21 cellular contexts compared by ENCODE assay signal in genomic region chr2:128390256-128390990, GRCh38.
DNase-seq lines count a peak whose midpoint lies in the region; ATAC-seq and TF ChIP-seq lines count a peak whose summit lies in the region.
"Had no signal": no experiment of that assay in that cellular context is flagged by ENCODE, and none has a peak within 500 bp of the region (broad histone marks: within the 10 kb centered on the region; RNA-seq: fewer than 3 reads in every experiment).

No MANE protein-coding gene starts in this region.

- peak overlapping the region; percentile 32 for H3K14ac ChIP-seq in trophoblast cell (ENCODE audit: low read length)

- H3K27me3 Mint-ChIP-seq in natural killer cell treated with Interleukin-12 subunit alpha and Interleukin-12 subunit beta and Interleukin-15 and Interleukin-18, amount 100 ng/mL, for 72 hours, result peaks cover 7% of the 10 kb centered on the region in 2 donors
- H3K27me3 Mint-ChIP-seq in natural killer cell (ENCODE audit: low read depth in 2 of 2), result peaks cover 0 to 4% of the 10 kb centered on the region in 2 donors
- H3K27me3 Mint-ChIP-seq: stimulated activated naive CD8-positive, alpha-beta T cell treated with anti-CD3 and anti-CD28 coated beads, Interleukin-15, Interleukin-2, amounts not matched to agents 100 ng/mL and 50 ng/mL, for 24 hours had no signal

- H3K9me3 Mint-ChIP-seq in natural killer cell treated with Interleukin-12 subunit alpha and Interleukin-12 subunit beta and Interleukin-15 and Interleukin-18, amount 100 ng/mL, for 72 hours, result no peaks in the 10 kb centered on the region
- H3K9me3 Mint-ChIP-seq in natural killer cell, result no peaks in the 10 kb centered on the region
- H3K9me3 Mint-ChIP-seq: stimulated activated naive CD8-positive, alpha-beta T cell treated with anti-CD3 and anti-CD28 coated beads, Interleukin-15, Interleukin-2, amounts not matched to agents 100 ng/mL and 50 ng/mL, for 24 hours had no signal

- H2AK5ac ChIP-seq in trophoblast cell (ENCODE audit: low read length), result peak overlapping the region; percentile 35

- no peak overlapping the region for H3K4me3 Mint-ChIP-seq in natural killer cell treated with Interleukin-12 subunit alpha and Interleukin-12 subunit beta and Interleukin-15 and Interleukin-18, amount 100 ng/mL, for 72 hours
- H3K4me3 Mint-ChIP-seq in natural killer cell, result no peak overlapping the region
- H3K4me3 Mint-ChIP-seq: activated CD8-positive, alpha-beta T cell treated with anti-CD3 and anti-CD28 coated beads, Interleukin-2, amount 10 ng/mL, durations not matched to agents 7 days and 5 days; stimulated activated naive CD8-positive, alpha-beta T cell treated with anti-CD3 and anti-CD28 coated beads, Interleukin-15, Interleukin-2, amounts not matched to agents 100 ng/mL and 50 ng/mL, for 24 hours had no signal

- H3K18ac ChIP-seq in trophoblast cell (ENCODE audit: low read length), result peak overlapping the region; percentile 23

- H3K27ac ChIP-seq in trophoblast cell (ENCODE audit: low read depth, low read length) (no peak overlapping the region), RWPE1 (no peak overlapping the region)
- H3K27ac ChIP-seq: prostate gland had no signal

- no peak overlapping the region for H3K27ac Mint-ChIP-seq in natural killer cell treated with Interleukin-12 subunit alpha and Interleukin-12 subunit beta and Interleukin-15 and Interleukin-18, amount 100 ng/mL, for 72 hours
- H3K27ac Mint-ChIP-seq in natural killer cell, result no peak overlapping the region
- H3K27ac Mint-ChIP-seq: activated CD8-positive, alpha-beta T cell treated with anti-CD3 and anti-CD28 coated beads, Interleukin-2, amount 10 ng/mL, durations not matched to agents 7 days and 5 days; stimulated activated naive CD8-positive, alpha-beta T cell treated with anti-CD3 and anti-CD28 coated beads, Interleukin-15, Interleukin-2, amounts not matched to agents 100 ng/mL and 50 ng/mL, for 24 hours had no signal

- CTCF ChIA-PET in RWPE1 (lab: Yijun Ruan, JAX), result interaction anchor here (0.6 kb wide), 1 partner anchor 86 kb away, joined by 3 read pairs; no protein-coding TSS in a partner anchor

- H2BK5ac ChIP-seq in trophoblast cell (ENCODE audit: low read depth, low read length, poor library complexity), result no peak overlapping the region

- POLR2A ChIA-PET in RWPE1 (lab: Yijun Ruan, JAX; ENCODE audit: low non-redundant PET), result no interaction called here

- no peaks in the 10 kb centered on the region for H3K36me3 Mint-ChIP-seq in natural killer cell treated with Interleukin-12 subunit alpha and Interleukin-12 subunit beta and Interleukin-15 and Interleukin-18, amount 100 ng/mL, for 72 hours
- no peaks in the 10 kb centered on the region for H3K36me3 Mint-ChIP-seq in natural killer cell

- H3K4me3 ChIP-seq in trophoblast cell (ENCODE audit: low read depth, low read length), result no peak overlapping the region
- H3K4me3 ChIP-seq: heart left ventricle, prostate gland had no signal

- no peak overlapping the region for H3K4ac ChIP-seq in trophoblast cell (ENCODE audit: low read depth, low read length)

- no peak overlapping the region for H3K9ac ChIP-seq in trophoblast cell (ENCODE audit: low read length)

- peak overlapping the region; percentile 1 for H2BK120ac ChIP-seq in trophoblast cell (ENCODE audit: insufficient read depth, low read length, poor library complexity)

- H3K23ac ChIP-seq in trophoblast cell (ENCODE audit: low read length), result no peak overlapping the region

- TF ChIP-seq CTCF in natural killer cell (IDR thresholded peaks at IDR 0.05) (no peak), RWPE1 (conservative IDR thresholded peaks at IDR 0.05; ENCODE audit: low read depth) (no peak)

- H3K79me1 ChIP-seq in trophoblast cell (ENCODE audit: low read length), result peaks cover 4% of the 10 kb centered on the region

- DNase-seq in natural killer cell treated with Interleukin-12 subunit alpha and Interleukin-12 subunit beta and Interleukin-15 and Interleukin-18, amount 100 ng/mL, for 72 hours (ENCODE audit: low spot score), result peak; percentile 12
- DNase-seq in natural killer cell (no peak), islet precursor cell (peak; percentile 37), trophoblast cell (no peak), dermis blood vessel endothelial cell (no peak), NCI-H128 (lab: John Stamatoyannopoulos, UW; ENCODE audit: unreplicated experiment) (no peak), RWPE1 (ENCODE audit: low spot score) (no peak), NCI-H2171 (lab: John Stamatoyannopoulos, UW) (no peak)
- DNase-seq: activated CD8-positive, alpha-beta T cell treated with anti-CD3 and anti-CD28 coated beads, Interleukin-2, amount 10 ng/mL, durations not matched to agents 7 days and 5 days; activated gamma-delta T cell; DMS53; effector CD4-positive, alpha-beta T cell; erythroblast; foreskin fibroblast; GF-D8; NCI-H1694; NCI-H510A had no signal

- H3K27me3 ChIP-seq in trophoblast cell (ENCODE audit: insufficient read depth, low read length), result no peaks in the 10 kb centered on the region
- H3K27me3 ChIP-seq: heart left ventricle had no signal

- peak overlapping the region; percentile 58 for H2BK12ac ChIP-seq in trophoblast cell (ENCODE audit: low read length)

- H4K8ac ChIP-seq in trophoblast cell (ENCODE audit: low read depth, low read length), result no peak overlapping the region

- no CpG with 5 or more reads among the region's 16 CpGs for WGBS in trophoblast cell (ENCODE audit: extremely low coverage, insufficient coverage, insufficient read length)

- H3K4me1 ChIP-seq in trophoblast cell (ENCODE audit: control insufficient read depth in 1 of 2, insufficient read depth in 2 of 2, low read length in 2 of 2), result peaks cover 6 to 8% of the 10 kb centered on the region in 2 experiments
- H3K4me1 ChIP-seq: prostate gland had no signal

- H3K9me3 ChIP-seq in trophoblast cell (ENCODE audit: insufficient read depth, low read depth, low read length), result no peaks in the 10 kb centered on the region
- H3K9me3 ChIP-seq: heart left ventricle, prostate gland had no signal

- ATAC-seq in natural killer cell treated with Interleukin-12 subunit alpha and Interleukin-12 subunit beta and Interleukin-15 and Interleukin-18, amount 100 ng/mL, for 72 hours, result no peak
- ATAC-seq in natural killer cell, result no peak
- ATAC-seq: activated CD8-positive, alpha-beta T cell treated with anti-CD3 and anti-CD28 coated beads, Interleukin-2, amount 10 ng/mL, durations not matched to agents 7 days and 5 days; heart left ventricle; Right ventricle myocardium inferior had no signal

- H3K79me2 ChIP-seq in trophoblast cell (ENCODE audit: control insufficient read depth, insufficient read depth, low read length, poor library complexity), result no peaks in the 10 kb centered on the region

- H2AFZ ChIP-seq in trophoblast cell (ENCODE audit: insufficient read depth, low read length, poor library complexity), result no peak overlapping the region

- intact Hi-C loops in natural killer cell (cut with micrococcal nuclease), result no loop called here

- no peaks in the 10 kb centered on the region for H3K36me3 ChIP-seq in trophoblast cell (ENCODE audit: control insufficient read depth in 1 of 2, insufficient read depth in 2 of 2, low read length in 2 of 2)
- H3K36me3 ChIP-seq: heart left ventricle, prostate gland had no signal

- no peak overlapping the region for H3K4me2 ChIP-seq in trophoblast cell (ENCODE audit: low read length)

- no peaks in the 10 kb centered on the region for H3K4me1 Mint-ChIP-seq in natural killer cell treated with Interleukin-12 subunit alpha and Interleukin-12 subunit beta and Interleukin-15 and Interleukin-18, amount 100 ng/mL, for 72 hours (ENCODE audit: low read depth in 2 of 2)
- H3K4me1 Mint-ChIP-seq in natural killer cell, result no peaks in the 10 kb centered on the region

- H4K91ac ChIP-seq in trophoblast cell (ENCODE audit: low read depth, low read length), result no peak overlapping the region

- H4K12ac ChIP-seq in trophoblast cell (ENCODE audit: low read depth, low read length), result no peak overlapping the region

Comparison
In these comparisons a context has a peak if more than half of its experiments do, and no peak if none do; other contexts are left out.
1. DNase-seq: peak in natural killer cell treated with Interleukin-12 subunit alpha and Interleukin-12 subunit beta and Interleukin-15 and Interleukin-18, amount 100 ng/mL, for 72 hours (single experiment) and islet precursor cell (single experiment); none in natural killer cell (single experiment), trophoblast cell (0 of 2), dermis blood vessel endothelial cell (single experiment), NCI-H128 (single experiment), RWPE1 (single experiment) and NCI-H2171 (single experiment).